1 cellular context compared by ENCODE assay signal in genomic region chr16:84593825-84594724, GRCh38.
TF ChIP-seq lines count a peak whose summit lies in the region.

No MANE protein-coding gene starts in this region.

TF ChIP-seq in K562, 482 proteins besides CTCF, POLR2A, EP300 and RAD21 (continued from another document and continues in another):
- TF ChIP-seq, protein P1, sequence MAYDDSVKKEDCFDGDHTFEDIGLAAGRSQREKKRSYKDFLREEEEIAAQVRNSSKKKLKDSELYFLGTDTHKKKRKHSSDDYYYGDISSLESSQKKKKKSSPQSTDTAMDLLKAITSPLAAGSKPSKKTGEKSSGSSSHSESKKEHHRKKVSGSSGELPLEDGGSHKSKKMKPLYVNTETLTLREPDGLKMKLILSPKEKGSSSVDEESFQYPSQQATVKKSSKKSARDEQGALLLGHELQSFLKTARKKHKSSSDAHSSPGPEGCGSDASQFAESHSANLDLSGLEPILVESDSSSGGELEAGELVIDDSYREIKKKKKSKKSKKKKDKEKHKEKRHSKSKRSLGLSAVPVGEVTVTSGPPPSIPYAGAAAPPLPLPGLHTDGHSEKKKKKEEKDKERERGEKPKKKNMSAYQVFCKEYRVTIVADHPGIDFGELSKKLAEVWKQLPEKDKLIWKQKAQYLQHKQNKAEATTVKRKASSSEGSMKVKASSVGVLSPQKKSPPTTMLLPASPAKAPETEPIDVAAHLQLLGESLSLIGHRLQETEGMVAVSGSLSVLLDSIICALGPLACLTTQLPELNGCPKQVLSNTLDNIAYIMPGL (CRISPR knock-in tag; IDR thresholded peaks at IDR 0.05) = no peak
- TF ChIP-seq ZZZ3 (IDR thresholded peaks at IDR 0.05) = no peak
- TF ChIP-seq PYGO2 (tag; IDR thresholded peaks at IDR 0.05) = no peak
- peak; percentile 89 for TF ChIP-seq SMARCC2 (IDR thresholded peaks at IDR 0.05; ENCODE audit: low read depth)
- TF ChIP-seq ERF (CRISPR knock-in tag; IDR thresholded peaks at IDR 0.05) = no peak
- no peak for TF ChIP-seq ZNF165 (CRISPR knock-in tag; IDR thresholded peaks at IDR 0.05; ENCODE audit: borderline replicate concordance)
- TF ChIP-seq TOE1 (IDR thresholded peaks at IDR 0.05; ENCODE audit: borderline replicate concordance) = peak; percentile 75
- no peak for TF ChIP-seq TOE1 (CRISPR knock-in tag; IDR thresholded peaks at IDR 0.05; ENCODE audit: borderline replicate concordance, low read depth)
- no peak for TF ChIP-seq KDM4B (IDR thresholded peaks at IDR 0.05; ENCODE audit: borderline replicate concordance in 2 of 2, low read depth in 1 of 2)
- TF ChIP-seq YY1 (IDR thresholded peaks at IDR 0.05; ENCODE audit: borderline replicate concordance in 1 of 3, control insufficient read depth in 1 of 3, extremely low read depth in 1 of 3, insufficient read depth in 3 of 3, insufficient read length in 1 of 3, insufficient replicate concordance in 2 of 3, low read depth in 1 of 3, low read length in 2 of 3) = peak; percentile 20 to 61 (median 45)
- TF ChIP-seq FUS (optimal IDR thresholded peaks at IDR 0.05; ENCODE audit: low read depth, low read length) = no peak
- TF ChIP-seq ZNF778 (CRISPR knock-in tag; IDR thresholded peaks at IDR 0.05) = no peak
- peak; percentile 80 for TF ChIP-seq MGA (IDR thresholded peaks at IDR 0.05)
- no peak for TF ChIP-seq TBL1XR1 (IDR thresholded peaks at IDR 0.05; ENCODE audit: low read length in 2 of 2)
- TF ChIP-seq KLF6 (CRISPR knock-in tag; IDR thresholded peaks at IDR 0.05; ENCODE audit: borderline replicate concordance) = no peak; the same call in 1 of the 2 replicates
- TF ChIP-seq SP1 (CRISPR knock-in tag; IDR thresholded peaks at IDR 0.05) = peak; percentile 85
- 0 out of 2 replicates have a peak, but pooled peaks have one; percentile 55 for TF ChIP-seq ZBED1 (IDR thresholded peaks at IDR 0.05)
- TF ChIP-seq ZNF143 (CRISPR knock-in tag; IDR thresholded peaks at IDR 0.05) = no peak
- peak; percentile 40; the same call in 1 of the 2 replicates for TF ChIP-seq ZNF239 (CRISPR knock-in tag; IDR thresholded peaks at IDR 0.05)
- no peak for TF ChIP-seq HIVEP1 (CRISPR knock-in tag; IDR thresholded peaks at IDR 0.05)
- peak; percentile 48 for TF ChIP-seq ZFP36 (IDR thresholded peaks at IDR 0.05; ENCODE audit: low read depth, low read length, partially characterized antibody)
- no peak for TF ChIP-seq NR0B1 (IDR thresholded peaks at IDR 0.05; ENCODE audit: partially characterized antibody)
- peak; percentile 72 for TF ChIP-seq TEAD4 (IDR thresholded peaks at IDR 0.05; ENCODE audit: low read length)
- no peak for TF ChIP-seq TEAD4 (CRISPR knock-in tag; IDR thresholded peaks at IDR 0.05; ENCODE audit: borderline replicate concordance)
- TF ChIP-seq, protein P2, sequence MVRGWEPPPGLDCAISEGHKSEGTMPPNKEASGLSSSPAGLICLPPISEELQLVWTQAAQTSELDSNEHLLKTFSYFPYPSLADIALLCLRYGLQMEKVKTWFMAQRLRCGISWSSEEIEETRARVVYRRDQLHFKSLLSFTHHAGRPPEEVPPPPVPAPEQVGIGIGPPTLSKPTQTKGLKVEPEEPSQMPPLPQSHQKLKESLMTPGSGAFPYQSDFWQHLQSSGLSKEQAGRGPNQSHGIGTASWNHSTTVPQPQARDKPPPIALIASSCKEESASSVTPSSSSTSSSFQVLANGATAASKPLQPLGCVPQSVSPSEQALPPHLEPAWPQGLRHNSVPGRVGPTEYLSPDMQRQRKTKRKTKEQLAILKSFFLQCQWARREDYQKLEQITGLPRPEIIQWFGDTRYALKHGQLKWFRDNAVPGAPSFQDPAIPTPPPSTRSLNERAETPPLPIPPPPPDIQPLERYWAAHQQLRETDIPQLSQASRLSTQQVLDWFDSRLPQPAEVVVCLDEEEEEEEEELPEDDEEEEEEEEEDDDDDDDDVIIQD (CRISPR knock-in tag; IDR thresholded peaks at IDR 0.05) = no peak
- TF ChIP-seq, protein P3, sequence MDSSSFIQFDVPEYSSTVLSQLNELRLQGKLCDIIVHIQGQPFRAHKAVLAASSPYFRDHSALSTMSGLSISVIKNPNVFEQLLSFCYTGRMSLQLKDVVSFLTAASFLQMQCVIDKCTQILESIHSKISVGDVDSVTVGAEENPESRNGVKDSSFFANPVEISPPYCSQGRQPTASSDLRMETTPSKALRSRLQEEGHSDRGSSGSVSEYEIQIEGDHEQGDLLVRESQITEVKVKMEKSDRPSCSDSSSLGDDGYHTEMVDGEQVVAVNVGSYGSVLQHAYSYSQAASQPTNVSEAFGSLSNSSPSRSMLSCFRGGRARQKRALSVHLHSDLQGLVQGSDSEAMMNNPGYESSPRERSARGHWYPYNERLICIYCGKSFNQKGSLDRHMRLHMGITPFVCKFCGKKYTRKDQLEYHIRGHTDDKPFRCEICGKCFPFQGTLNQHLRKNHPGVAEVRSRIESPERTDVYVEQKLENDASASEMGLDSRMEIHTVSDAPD (CRISPR knock-in tag; IDR thresholded peaks at IDR 0.05) = no peak
- TF ChIP-seq KAT8 (IDR thresholded peaks at IDR 0.05; ENCODE audit: low read depth) = no peak
- TF ChIP-seq HMG20B (CRISPR knock-in tag; IDR thresholded peaks at IDR 0.05) = no peak
- TF ChIP-seq STAT6 (CRISPR knock-in tag; IDR thresholded peaks at IDR 0.05) = peak; percentile 76; the same call in 1 of the 2 replicates
- TF ChIP-seq RCOR1 (IDR thresholded peaks at IDR 0.05; ENCODE audit: borderline replicate concordance in 1 of 2, low read depth in 2 of 2, low read length in 2 of 2) = peak; percentile 33 to 97; a peak in 3 of 4 replicates
- TF ChIP-seq PRMT5 (CRISPR knock-in tag; IDR thresholded peaks at IDR 0.05) = no peak
- peak; percentile 54 for TF ChIP-seq BRD9 (IDR thresholded peaks at IDR 0.05; ENCODE audit: low read depth, partially characterized antibody)
- TF ChIP-seq, protein P4, sequence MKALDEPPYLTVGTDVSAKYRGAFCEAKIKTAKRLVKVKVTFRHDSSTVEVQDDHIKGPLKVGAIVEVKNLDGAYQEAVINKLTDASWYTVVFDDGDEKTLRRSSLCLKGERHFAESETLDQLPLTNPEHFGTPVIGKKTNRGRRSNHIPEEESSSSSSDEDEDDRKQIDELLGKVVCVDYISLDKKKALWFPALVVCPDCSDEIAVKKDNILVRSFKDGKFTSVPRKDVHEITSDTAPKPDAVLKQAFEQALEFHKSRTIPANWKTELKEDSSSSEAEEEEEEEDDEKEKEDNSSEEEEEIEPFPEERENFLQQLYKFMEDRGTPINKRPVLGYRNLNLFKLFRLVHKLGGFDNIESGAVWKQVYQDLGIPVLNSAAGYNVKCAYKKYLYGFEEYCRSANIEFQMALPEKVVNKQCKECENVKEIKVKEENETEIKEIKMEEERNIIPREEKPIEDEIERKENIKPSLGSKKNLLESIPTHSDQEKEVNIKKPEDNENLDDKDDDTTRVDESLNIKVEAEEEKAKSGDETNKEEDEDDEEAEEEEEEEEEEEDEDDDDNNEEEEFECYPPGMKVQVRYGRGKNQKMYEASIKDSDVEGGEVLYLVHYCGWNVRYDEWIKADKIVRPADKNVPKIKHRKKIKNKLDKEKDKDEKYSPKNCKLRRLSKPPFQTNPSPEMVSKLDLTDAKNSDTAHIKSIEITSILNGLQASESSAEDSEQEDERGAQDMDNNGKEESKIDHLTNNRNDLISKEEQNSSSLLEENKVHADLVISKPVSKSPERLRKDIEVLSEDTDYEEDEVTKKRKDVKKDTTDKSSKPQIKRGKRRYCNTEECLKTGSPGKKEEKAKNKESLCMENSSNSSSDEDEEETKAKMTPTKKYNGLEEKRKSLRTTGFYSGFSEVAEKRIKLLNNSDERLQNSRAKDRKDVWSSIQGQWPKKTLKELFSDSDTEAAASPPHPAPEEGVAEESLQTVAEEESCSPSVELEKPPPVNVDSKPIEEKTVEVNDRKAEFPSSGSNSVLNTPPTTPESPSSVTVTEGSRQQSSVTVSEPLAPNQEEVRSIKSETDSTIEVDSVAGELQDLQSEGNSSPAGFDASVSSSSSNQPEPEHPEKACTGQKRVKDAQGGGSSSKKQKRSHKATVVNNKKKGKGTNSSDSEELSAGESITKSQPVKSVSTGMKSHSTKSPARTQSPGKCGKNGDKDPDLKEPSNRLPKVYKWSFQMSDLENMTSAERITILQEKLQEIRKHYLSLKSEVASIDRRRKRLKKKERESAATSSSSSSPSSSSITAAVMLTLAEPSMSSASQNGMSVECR (CRISPR knock-in tag; IDR thresholded peaks at IDR 0.05) = peak; percentile 80; the same call in 1 of the 2 replicates
